In the genomic region with DNA sequence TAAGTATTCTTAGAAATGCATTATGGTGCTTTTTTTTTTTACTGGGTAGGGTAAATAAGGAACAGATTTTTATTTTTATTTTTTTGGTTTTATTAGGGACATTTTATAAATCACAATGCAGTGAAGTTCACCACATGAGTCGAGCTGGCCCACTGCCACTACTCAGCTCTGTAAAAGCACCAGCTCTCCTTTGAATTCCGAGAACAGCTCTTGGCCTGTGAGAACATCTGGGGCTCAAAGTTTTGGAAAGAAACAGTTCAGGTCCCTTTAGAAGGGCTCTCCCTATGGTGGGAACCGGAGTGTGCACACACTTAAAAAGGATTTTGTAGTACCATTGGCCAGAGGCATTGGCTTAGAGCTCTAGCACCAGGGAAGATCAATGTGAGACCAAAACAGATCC, we compare ENCODE assay signal across 15 cellular contexts.
A peak's percentile ranks its signal among the peaks of the same experiment; 100 is the strongest.
DNase-seq lines count a peak whose midpoint lies in the region; ATAC-seq and TF ChIP-seq lines count a peak whose summit lies in the region.
"Had no signal": no experiment of that assay in that cellular context is flagged by ENCODE, and none has a peak within 500 bp of the region (broad histone marks: within the 10 kb centered on the region; RNA-seq: fewer than 3 reads in every experiment).

No MANE protein-coding gene starts in this region.

- H3K27me3 ChIP-seq in WERI-Rb-1 (ENCODE audit: insufficient read depth, low read depth, severe bottlenecking) = no peaks in the 10 kb centered on the region
- no peaks in the 10 kb centered on the region for H3K27me3 ChIP-seq in gastroesophageal sphincter
- H3K27me3 ChIP-seq: right lobe of liver had no signal

- H3K27ac ChIP-seq in WERI-Rb-1 = no peak overlapping the region
- H3K27ac ChIP-seq in gastroesophageal sphincter = no peak overlapping the region
- H3K27ac ChIP-seq: right lobe of liver, thoracic aorta had no signal

- no peaks in the 10 kb centered on the region for H3K36me3 ChIP-seq in WERI-Rb-1
- H3K36me3 ChIP-seq in gastroesophageal sphincter = no peaks in the 10 kb centered on the region
- H3K36me3 ChIP-seq: right lobe of liver, thoracic aorta had no signal

- ATAC-seq in Right ventricle myocardium inferior (peak; percentile 59), gastroesophageal sphincter (no peak)
- ATAC-seq: A549, mucosa of descending colon, right lobe of liver had no signal

- WGBS in gastroesophageal sphincter (ENCODE audit: low coverage in 1 of 2), 2 donors = 22 to 33% methylated on average over 3 of the region's 3 CpGs

- peaks cover 0 to 24% (median 7%) of the 10 kb centered on the region in 3 donors for H3K4me1 ChIP-seq in gastroesophageal sphincter
- H3K4me1 ChIP-seq: right lobe of liver had no signal

- DNase-seq in Right ventricle myocardium inferior (ENCODE audit: missing footprints) = peak; percentile 70
- DNase-seq in cardiac septum (ENCODE audit: low spot score) = no peak
- DNase-seq in fibroblast of pulmonary artery (ENCODE audit: low read depth) = peak; percentile 62
- peak; percentile 23 for DNase-seq in mucosa of gallbladder (ENCODE audit: low spot score)
- no peak for DNase-seq in WERI-Rb-1
- DNase-seq in stimulated activated naive CD4-positive, alpha-beta T cell (lab: John Stamatoyannopoulos, UW) = no peak
- no peak for DNase-seq in iPS-NIHi7 (ENCODE audit: extremely low spot score)
- DNase-seq: activated naive CD8-positive, alpha-beta T cell treated with anti-CD3 and anti-CD28 coated beads, Interleukin-2, amount 10 ng/mL, durations not matched to agents 7 days and 5 days; H7; NCI-H1092; right lobe of liver had no signal

- TF ChIP-seq CTCF in fibroblast of pulmonary artery (IDR thresholded peaks at IDR 0.05; ENCODE audit: low read length, missing control alignments) = no peak
- TF ChIP-seq CTCF in WERI-Rb-1 (IDR thresholded peaks at IDR 0.05; ENCODE audit: low read depth, low read length) = no peak
- no peak for TF ChIP-seq CTCF in gastroesophageal sphincter (IDR thresholded peaks at IDR 0.05)

- no peak overlapping the region for H3K4me3 ChIP-seq in fibroblast of pulmonary artery (replicated peaks; ENCODE audit: low read depth, low read length)
- no peak overlapping the region for H3K4me3 ChIP-seq in WERI-Rb-1 (ENCODE audit: low read depth, low read length)
- no peak overlapping the region for H3K4me3 ChIP-seq in gastroesophageal sphincter
- H3K4me3 ChIP-seq: A549, mucosa of descending colon, right lobe of liver, thoracic aorta had no signal

- no peak for TF ChIP-seq EP300 in gastroesophageal sphincter (IDR thresholded peaks at IDR 0.05)

- peaks cover 6% of the 10 kb centered on the region for H3K9me3 ChIP-seq in WERI-Rb-1 (ENCODE audit: severe bottlenecking)
- no peaks in the 10 kb centered on the region for H3K9me3 ChIP-seq in gastroesophageal sphincter
- H3K9me3 ChIP-seq: A549, mucosa of descending colon, right lobe of liver, thoracic aorta had no signal

- no peak for TF ChIP-seq POLR2A in gastroesophageal sphincter (IDR thresholded peaks at IDR 0.05)

- intact Hi-C loops in Right ventricle myocardium inferior (cut with DNase I) = no loop called here
- intact Hi-C loops in cardiac septum (cut with DNase I) = no loop called here

Comparison
In these comparisons a context has a peak if more than half of its experiments do, and no peak if none do; other contexts are left out.
1. DNase-seq: peak in Right ventricle myocardium inferior (single experiment), fibroblast of pulmonary artery (single experiment) and mucosa of gallbladder (single experiment); none in cardiac septum (single experiment), WERI-Rb-1 (single experiment), stimulated activated naive CD4-positive, alpha-beta T cell (0 of 6) and iPS-NIHi7 (single experiment).